In the genomic region with DNA sequence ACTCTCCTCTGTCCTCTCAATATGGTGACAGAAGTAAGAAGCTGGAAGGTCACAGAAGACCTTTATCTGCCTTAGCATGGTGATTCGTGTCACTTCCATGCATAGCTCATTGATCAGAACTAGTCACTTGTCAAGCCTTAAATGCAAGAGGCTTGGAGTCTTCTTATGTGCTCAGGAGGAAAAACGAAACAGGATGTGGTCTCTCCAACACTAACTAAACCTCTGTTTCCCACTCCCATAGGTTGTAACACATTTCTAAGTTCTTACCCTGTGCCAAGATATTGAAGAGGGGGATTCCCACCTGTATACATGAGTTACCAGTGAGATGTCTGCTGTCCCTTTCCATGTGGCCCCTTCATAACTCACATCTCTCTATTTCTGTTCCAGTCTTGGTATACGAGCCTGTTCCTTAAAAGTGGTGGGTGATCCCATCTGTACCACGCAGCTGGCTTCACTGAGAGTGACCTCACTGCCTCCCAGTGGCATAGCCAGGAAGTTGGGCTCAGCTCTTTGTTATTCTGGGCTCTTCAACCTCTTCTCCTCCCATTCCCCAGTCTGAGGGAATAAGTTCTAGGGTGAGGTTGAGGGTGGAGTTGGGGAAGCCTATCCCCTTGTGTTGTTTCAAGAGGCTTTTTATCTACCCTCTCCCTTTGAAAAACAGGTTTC, we compare ENCODE assay signal across 20 cellular contexts.
DNase-seq lines count a peak whose midpoint lies in the region; ATAC-seq and TF ChIP-seq lines count a peak whose summit lies in the region.
"Had no signal": no experiment of that assay in that cellular context is flagged by ENCODE, and none has a peak within 500 bp of the region (broad histone marks: within the 10 kb centered on the region; RNA-seq: fewer than 3 reads in every experiment).

No MANE protein-coding gene starts in this region.

- H3K27ac ChIP-seq in C4-2B, result no peak overlapping the region
- H3K27ac ChIP-seq: brain microvascular endothelial cell, esophagus squamous epithelium, GM23248, heart left ventricle, left ventricle myocardium inferior, SJCRH30 had no signal

- in situ Hi-C loops in SK-MEL-5 (cut with HindIII; ENCODE audit: low pct_unique_long_range_greater_than_20kb, low sequenced_read_pairs), result no loop called here

- H3K27ac Mint-ChIP-seq in stimulated activated naive CD8-positive, alpha-beta T cell treated with anti-CD3 and anti-CD28 coated beads, Interleukin-15, amount 100 ng/mL, for 72 hours, result peak overlapping the region in 1 of 2 donors; percentile 81
- H3K27ac Mint-ChIP-seq: activated CD4-positive, alpha-beta T cell treated with anti-CD3 and anti-CD28 coated beads, Interleukin-2, amount 10 ng/mL, durations not matched to agents 7 days and 5 days; activated naive CD8-positive, alpha-beta T cell; B cell; natural killer cell treated with Interleukin-12 subunit alpha and Interleukin-12 subunit beta and Interleukin-15 and Interleukin-18, amount 100 ng/mL, for 72 hours had no signal

- ATAC-seq in stimulated activated naive CD8-positive, alpha-beta T cell treated with anti-CD3 and anti-CD28 coated beads, Interleukin-15, amount 100 ng/mL, for 72 hours, result no peak
- ATAC-seq in HG03442 (IDR thresholded peaks at IDR 0.05; ENCODE audit: unreplicated experiment), result no peak
- ATAC-seq: heart left ventricle; natural killer cell treated with Interleukin-12 subunit alpha and Interleukin-12 subunit beta and Interleukin-15 and Interleukin-18, amount 100 ng/mL, for 72 hours had no signal

- no peaks in the 10 kb centered on the region for H3K27me3 Mint-ChIP-seq in stimulated activated naive CD8-positive, alpha-beta T cell treated with anti-CD3 and anti-CD28 coated beads, Interleukin-15, amount 100 ng/mL, for 72 hours
- H3K27me3 Mint-ChIP-seq: activated CD4-positive, alpha-beta T cell treated with anti-CD3 and anti-CD28 coated beads, Interleukin-2, amount 10 ng/mL, durations not matched to agents 7 days and 5 days; natural killer cell treated with Interleukin-12 subunit alpha and Interleukin-12 subunit beta and Interleukin-15 and Interleukin-18, amount 100 ng/mL, for 72 hours had no signal

- H3K36me3 ChIP-seq in H7 (replicated peaks; ENCODE audit: control insufficient read depth, insufficient read depth, low read length), result no peaks in the 10 kb centered on the region
- H3K36me3 ChIP-seq: brain microvascular endothelial cell, esophagus squamous epithelium, heart left ventricle, left ventricle myocardium inferior, SJCRH30 had no signal

- H3K4me1 Mint-ChIP-seq in stimulated activated naive CD8-positive, alpha-beta T cell treated with anti-CD3 and anti-CD28 coated beads, Interleukin-15, amount 100 ng/mL, for 72 hours, result no peaks in the 10 kb centered on the region
- H3K4me1 Mint-ChIP-seq: activated CD4-positive, alpha-beta T cell treated with anti-CD3 and anti-CD28 coated beads, Interleukin-2, amount 10 ng/mL, durations not matched to agents 7 days and 5 days; B cell had no signal

- TF ChIP-seq CTCF in C4-2B (conservative IDR thresholded peaks at IDR 0.05), result peak; percentile 40

- H3K4me3 Mint-ChIP-seq in stimulated activated naive CD8-positive, alpha-beta T cell treated with anti-CD3 and anti-CD28 coated beads, Interleukin-15, amount 100 ng/mL, for 72 hours, result no peak overlapping the region
- H3K4me3 Mint-ChIP-seq: activated CD4-positive, alpha-beta T cell treated with anti-CD3 and anti-CD28 coated beads, Interleukin-2, amount 10 ng/mL, durations not matched to agents 7 days and 5 days; activated naive CD8-positive, alpha-beta T cell; B cell; natural killer cell treated with Interleukin-12 subunit alpha and Interleukin-12 subunit beta and Interleukin-15 and Interleukin-18, amount 100 ng/mL, for 72 hours had no signal

- peak; percentile 37 for DNase-seq in H7
- DNase-seq in SK-MEL-5 (ENCODE audit: low read depth, low spot score), result peak; percentile 4
- DNase-seq in left kidney (ENCODE audit: low read depth, low spot score), result peak; percentile 42
- no peak for DNase-seq in putamen (ENCODE audit: low spot score)
- DNase-seq in stimulated activated naive CD8-positive, alpha-beta T cell treated with anti-CD3 and anti-CD28 coated beads, Interleukin-15, amount 100 ng/mL, for 72 hours, result no peak
- no peak for DNase-seq in AML-193 (lab: John Stamatoyannopoulos, UW)
- DNase-seq: activated CD4-positive, alpha-beta T cell treated with anti-CD3 and anti-CD28 coated beads, Interleukin-2, amount 10 ng/mL, durations not matched to agents 7 days and 5 days; activated T-cell treated with anti-CD3 and anti-CD28 coated beads, Interleukin-2, amount 50 U/mL, for 1 hour; brain microvascular endothelial cell; dermis blood vessel endothelial cell; esophagus squamous epithelium; GM23248; heart left ventricle; left ventricle myocardium inferior had no signal

- H3K9me3 Mint-ChIP-seq in stimulated activated naive CD8-positive, alpha-beta T cell treated with anti-CD3 and anti-CD28 coated beads, Interleukin-15, amount 100 ng/mL, for 72 hours, result peaks cover 15 to 19% of the 10 kb centered on the region in 2 donors

- H3K4me3 ChIP-seq in H7 (ENCODE audit: insufficient read depth, low read depth, low read length), result no peak overlapping the region
- H3K4me3 ChIP-seq: esophagus squamous epithelium, GM23248, heart left ventricle, left ventricle myocardium inferior, SJCRH30 had no signal

- H3K27me3 ChIP-seq in H7 (ENCODE audit: control insufficient read depth, insufficient read depth, low read length), result no peaks in the 10 kb centered on the region
- H3K27me3 ChIP-seq: brain microvascular endothelial cell, SJCRH30 had no signal

Comparison
In these comparisons a context has a peak if more than half of its experiments do, and no peak if none do; other contexts are left out.
1. DNase-seq: peak in H7 (single experiment), SK-MEL-5 (single experiment) and left kidney (single experiment); none in putamen (single experiment), stimulated activated naive CD8-positive, alpha-beta T cell treated with anti-CD3 and anti-CD28 coated beads, Interleukin-15, amount 100 ng/mL, for 72 hours (0 of 2) and AML-193 (0 of 2).